In genomic region chr12:8404341-8404740, GRCh38 we compare ENCODE assay signal across 5 cellular contexts. TPM values are rescaled to one million over a fixed set of nuclear protein-coding genes. Genes with fewer than 3 reads are reported as not detected.
"Had no signal": no experiment of that assay in that cellular context is flagged by ENCODE, and none has a peak within 500 bp of the region (broad histone marks: within the 10 kb centered on the region; RNA-seq: fewer than 3 reads in every experiment).

No MANE protein-coding gene starts in this region.

RNA-seq across cellular contexts. Expression of gene CLEC6A, which starts 51.4 kb away (rescaled TPM):
- total RNA-seq: GM23248, H4, HT-29, IMR-90, K562 had no signal
- polyA plus RNA-seq: GM23248, IMR-90, K562 had no signal
